ENCODE assay signal across 9 cellular contexts in the genomic region with DNA sequence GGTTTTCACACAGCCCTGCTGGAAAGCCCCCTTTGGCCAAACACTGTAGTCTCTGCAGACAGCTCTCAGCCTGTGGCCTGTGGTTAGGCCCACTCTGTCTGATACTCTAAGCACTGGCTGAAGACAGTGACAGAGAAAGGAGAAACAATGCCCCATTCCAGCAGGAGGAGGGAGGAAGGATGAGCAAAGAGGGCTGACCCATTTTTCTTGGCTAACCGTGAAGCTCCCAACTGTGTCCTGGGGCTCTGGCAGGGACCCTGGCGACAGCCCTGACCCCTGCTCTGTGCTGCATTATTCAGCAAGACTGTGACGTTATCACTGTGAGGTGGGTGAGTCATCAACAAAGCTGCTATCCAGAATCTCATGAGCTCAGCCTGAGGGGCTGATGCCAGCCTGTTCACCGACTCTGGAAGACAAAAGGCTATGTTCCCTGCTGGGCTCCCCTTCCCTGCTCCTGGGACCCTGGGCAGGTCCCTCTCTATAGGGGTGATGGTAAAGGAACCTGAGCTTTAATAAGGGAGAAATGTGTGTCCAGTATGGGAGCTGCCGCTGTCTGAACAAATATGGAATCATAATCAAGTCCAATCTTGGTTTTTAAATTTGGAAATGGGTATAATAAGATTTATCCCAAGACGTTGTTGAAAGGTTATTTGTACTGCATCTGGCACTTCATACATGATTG.
A peak's percentile ranks its signal among the peaks of the same experiment; 100 is the strongest.
DNase-seq lines count a peak whose midpoint lies in the region; ATAC-seq and TF ChIP-seq lines count a peak whose summit lies in the region.
"Had no signal": no experiment of that assay in that cellular context is flagged by ENCODE, and none has a peak within 500 bp of the region (broad histone marks: within the 10 kb centered on the region; RNA-seq: fewer than 3 reads in every experiment).

No MANE protein-coding gene starts in this region.

- H3K27me3 ChIP-seq in body of pancreas = no peaks in the 10 kb centered on the region

- TF ChIP-seq CTCF in CD14-positive monocyte (IDR thresholded peaks at IDR 0.05) (no peak), body of pancreas (IDR thresholded peaks at IDR 0.05) (no peak)

- no peaks in the 10 kb centered on the region for H3K36me3 ChIP-seq in body of pancreas (replicated peaks in 1 of 2; ENCODE audit: insufficient read depth in 1 of 2, low read depth in 2 of 2)

- H3K4me3 Mint-ChIP-seq in CD14-positive monocyte = no peak overlapping the region
- H3K4me3 Mint-ChIP-seq in T-helper 2 cell treated with Interferon-gamma antibody and Interleukin-4, amounts not matched to agents 5 μg/mL and 100 μg/mL, for 36 hours = no peak overlapping the region
- H3K4me3 Mint-ChIP-seq: activated B cell treated with CpG ODN at 0.5 μM for 24 hours had no signal

- H3K36me3 Mint-ChIP-seq in CD14-positive monocyte = peaks cover 2 to 5% of the 10 kb centered on the region in 2 donors
- H3K36me3 Mint-ChIP-seq in T-helper 2 cell treated with Interferon-gamma antibody and Interleukin-4, amounts not matched to agents 5 μg/mL and 100 μg/mL, for 36 hours (ENCODE audit: low read depth) = no peaks in the 10 kb centered on the region

- H3K4me1 Mint-ChIP-seq in CD14-positive monocyte = peaks cover 34% of the 10 kb centered on the region
- no peaks in the 10 kb centered on the region for H3K4me1 Mint-ChIP-seq in T-helper 2 cell treated with Interferon-gamma antibody and Interleukin-4, amounts not matched to agents 5 μg/mL and 100 μg/mL, for 36 hours (ENCODE audit: low read depth)
- H3K4me1 Mint-ChIP-seq: activated B cell treated with CpG ODN at 0.5 μM for 24 hours had no signal

- peaks cover 0 to 10% (median 5%) of the 10 kb centered on the region in 7 donors for H3K9me3 Mint-ChIP-seq in CD14-positive monocyte
- no peaks in the 10 kb centered on the region for H3K9me3 Mint-ChIP-seq in T-helper 2 cell treated with Interferon-gamma antibody and Interleukin-4, amounts not matched to agents 5 μg/mL and 100 μg/mL, for 36 hours

- TF ChIP-seq POLR2A in body of pancreas (IDR thresholded peaks at IDR 0.05) = no peak

- WGBS in body of pancreas, 2 donors = 51 to 62% methylated on average over 6 of the region's 6 CpGs

- H3K27me3 Mint-ChIP-seq in CD14-positive monocyte (ENCODE audit: low read depth in 3 of 3) = no peaks in the 10 kb centered on the region
- peaks cover 8% of the 10 kb centered on the region for H3K27me3 Mint-ChIP-seq in T-helper 2 cell treated with Interferon-gamma antibody and Interleukin-4, amounts not matched to agents 5 μg/mL and 100 μg/mL, for 36 hours (ENCODE audit: low read depth)
- H3K27me3 Mint-ChIP-seq: activated B cell treated with CpG ODN at 0.5 μM for 24 hours had no signal

- H3K4me3 ChIP-seq in body of pancreas = no peak overlapping the region

- intact Hi-C loops in CD14-positive monocyte (cut with micrococcal nuclease) = no loop called here
- intact Hi-C loops in body of pancreas (cut with DNase I) = no loop called here

- peak; percentile 70 for ATAC-seq in HG03432 (IDR thresholded peaks at IDR 0.05; ENCODE audit: unreplicated experiment)
- ATAC-seq in body of pancreas = peak; percentile 58

- peak overlapping the region in 2 of 4 donors; percentile 27 to 31 for H3K27ac ChIP-seq in body of pancreas

- no peaks in the 10 kb centered on the region for H3K9me3 ChIP-seq in body of pancreas

- H3K4me1 ChIP-seq in body of pancreas = peaks cover 32% of the 10 kb centered on the region

- DNase-seq in CD14-positive monocyte (ENCODE audit: low spot score) = peak; percentile 85
- DNase-seq in body of pancreas = peak; percentile 62 to 88 (median 71)
- DNase-seq in midbrain (lab: John Stamatoyannopoulos, UW) = peak; percentile 49
- DNase-seq in HuH-7.5 (ENCODE audit: low spot score) = no peak
- DNase-seq in T-helper 2 cell treated with Interferon-gamma antibody and Interleukin-4, amounts not matched to agents 5 μg/mL and 100 μg/mL, for 36 hours (ENCODE audit: low spot score) = no peak
- no peak for DNase-seq in T1000 (lab: John Stamatoyannopoulos, UW)
- no peak for DNase-seq in stimulated activated CD4-positive, alpha-beta T cell treated with anti-CD3 and anti-CD28 coated beads, Interleukin-1b, Interleukin-23, amount 100 ng/mL, for 48 hours
- DNase-seq: activated B cell treated with CpG ODN at 0.5 μM for 24 hours had no signal

- H3K27ac Mint-ChIP-seq in CD14-positive monocyte = peak overlapping the region in 4 of 7 donors; percentile 12 to 77 (median 54)
- H3K27ac Mint-ChIP-seq in T-helper 2 cell treated with Interferon-gamma antibody and Interleukin-4, amounts not matched to agents 5 μg/mL and 100 μg/mL, for 36 hours = no peak overlapping the region
- H3K27ac Mint-ChIP-seq: activated B cell treated with CpG ODN at 0.5 μM for 24 hours had no signal

Comparison
In these comparisons a context has a peak if more than half of its experiments do, and no peak if none do; other contexts are left out.
1. DNase-seq: peak in CD14-positive monocyte (single experiment), body of pancreas (4 of 4) and midbrain (single experiment); none in HuH-7.5 (single experiment), T-helper 2 cell treated with Interferon-gamma antibody and Interleukin-4, amounts not matched to agents 5 μg/mL and 100 μg/mL, for 36 hours (single experiment), T1000 (single experiment) and stimulated activated CD4-positive, alpha-beta T cell treated with anti-CD3 and anti-CD28 coated beads, Interleukin-1b, Interleukin-23, amount 100 ng/mL, for 48 hours (single experiment).